ENCODE assay signal across 1 cellular context in the genomic region with DNA sequence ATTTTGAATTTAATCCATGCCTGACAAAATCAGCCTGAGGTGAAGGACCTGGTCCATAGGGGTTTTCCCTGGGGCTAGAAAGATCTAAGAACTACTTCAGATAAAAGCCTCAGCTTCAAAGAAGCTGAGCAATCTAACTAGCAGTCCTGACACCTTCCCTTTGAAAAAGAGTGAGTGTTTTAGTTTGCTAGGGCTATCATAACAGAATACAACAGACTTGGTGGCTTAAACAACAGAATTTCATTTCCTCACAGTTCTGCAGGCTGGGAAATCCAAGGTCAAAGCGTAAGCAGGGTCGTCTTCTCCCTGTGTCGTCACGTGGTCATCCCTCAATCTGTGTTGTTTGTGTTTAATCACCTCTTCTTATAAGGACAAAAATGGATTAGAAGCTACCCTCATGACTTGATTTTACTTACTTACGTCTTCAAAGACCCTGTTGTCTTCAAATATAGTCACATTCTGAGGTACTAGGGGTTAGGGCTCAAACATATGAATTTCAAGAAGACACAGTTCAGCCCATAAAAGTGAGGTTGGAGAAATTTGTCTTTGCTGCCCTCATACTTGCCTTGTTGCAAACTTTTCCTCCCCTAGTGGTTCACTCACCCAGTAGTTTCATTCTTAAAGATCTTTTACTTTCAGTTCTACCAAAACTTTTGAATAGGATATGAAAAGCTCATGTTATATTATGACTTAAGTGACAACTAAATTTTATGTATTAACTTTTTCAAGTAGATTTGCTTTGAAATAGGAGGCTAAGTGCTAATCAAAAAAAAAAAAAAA.
TF ChIP-seq lines count a peak whose summit lies in the region.

No MANE protein-coding gene starts in this region.

TF ChIP-seq in IMR-90, 13 proteins besides CTCF, POLR2A, EP300 and RAD21 (continued from another document):
- TF ChIP-seq CEBPB (IDR thresholded peaks at IDR 0.05; ENCODE audit: low read depth, low read length) (no peak), BHLHE40 (IDR thresholded peaks at IDR 0.05; ENCODE audit: low read depth, low read length) (no peak), CHD1 (IDR thresholded peaks at IDR 0.05; ENCODE audit: low read depth, low read length) (no peak), RFX5 (IDR thresholded peaks at IDR 0.05; ENCODE audit: low read depth, low read length) (no peak), RCOR1 (IDR thresholded peaks at IDR 0.05; ENCODE audit: insufficient replicate concordance, low read length) (no peak)
- TF ChIP-seq, protein P1, sequence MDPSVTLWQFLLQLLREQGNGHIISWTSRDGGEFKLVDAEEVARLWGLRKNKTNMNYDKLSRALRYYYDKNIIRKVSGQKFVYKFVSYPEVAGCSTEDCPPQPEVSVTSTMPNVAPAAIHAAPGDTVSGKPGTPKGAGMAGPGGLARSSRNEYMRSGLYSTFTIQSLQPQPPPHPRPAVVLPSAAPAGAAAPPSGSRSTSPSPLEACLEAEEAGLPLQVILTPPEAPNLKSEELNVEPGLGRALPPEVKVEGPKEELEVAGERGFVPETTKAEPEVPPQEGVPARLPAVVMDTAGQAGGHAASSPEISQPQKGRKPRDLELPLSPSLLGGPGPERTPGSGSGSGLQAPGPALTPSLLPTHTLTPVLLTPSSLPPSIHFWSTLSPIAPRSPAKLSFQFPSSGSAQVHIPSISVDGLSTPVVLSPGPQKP (IDR thresholded peaks at IDR 0.05; ENCODE audit: borderline replicate concordance, low read depth, low read length) = no peak
